ENCODE assay signal across 28 cellular contexts in genomic region chr1:172530000-172530399, GRCh38. TPM values are rescaled to one million over a fixed set of nuclear protein-coding genes. Genes with fewer than 3 reads are reported as not detected.
DNase-seq lines count a peak whose midpoint lies in the region; ATAC-seq, FAIRE-seq and TF ChIP-seq lines count a peak whose summit lies in the region.
"Had no signal": no experiment of that assay in that cellular context is flagged by ENCODE, and none has a peak within 500 bp of the region (broad histone marks: within the 10 kb centered on the region; RNA-seq: fewer than 3 reads in every experiment).

No MANE protein-coding gene starts in this region.

- FAIRE-seq in HepG2 (lab: Jason Lieb, UNC) = no peak
- FAIRE-seq: GM12891 had no signal

- H3K27me3 ChIP-seq in HepG2 (ENCODE audit: control insufficient read depth in 1 of 2, insufficient read depth in 2 of 2, low read length in 2 of 2) (no peaks in the 10 kb centered on the region; a peak in 1 of 5 replicates), right lobe of liver (no peaks in the 10 kb centered on the region), PC-9 (ENCODE audit: insufficient read depth, low read depth) (no peaks in the 10 kb centered on the region), psoas muscle (ENCODE audit: insufficient read depth in 3 of 3, low read length in 2 of 3) (no peaks in the 10 kb centered on the region)
- H3K27me3 ChIP-seq: BE2C, body of pancreas, heart right ventricle, spleen had no signal

- peak overlapping the region; percentile 8; the same call in 1 of the 2 replicates for H3K4me2 ChIP-seq in HepG2 (ENCODE audit: low read depth, low read length)
- peak overlapping the region; percentile 26 for H3K4me2 ChIP-seq in PC-9

- H3K27ac ChIP-seq in HepG2 (ENCODE audit: extremely low read length, insufficient read depth, low read length) = no peak overlapping the region
- no peak overlapping the region for H3K27ac ChIP-seq in right lobe of liver
- peak overlapping the region; percentile 46 for H3K27ac ChIP-seq in PC-9
- H3K27ac ChIP-seq in epithelial cell of prostate = peak overlapping the region; percentile 11
- H3K27ac ChIP-seq in psoas muscle = no peak overlapping the region
- H3K27ac ChIP-seq: body of pancreas, heart right ventricle, RWPE1, spleen had no signal

- 0% methylated on average over 2 of the region's 2 CpGs for WGBS in HepG2 (ENCODE audit: low lambda C conversion rate)
- 51% methylated on average over 2 of the region's 2 CpGs for WGBS in right lobe of liver (ENCODE audit: insufficient coverage, low coverage, low lambda C conversion rate, missing lambda C conversion rate)
- WGBS in psoas muscle, 3 donors = 58 to 72% (median 60%) methylated on average over 2 of the region's 2 CpGs

- ATAC-seq in HepG2 = no peak
- no peak for ATAC-seq in right lobe of liver
- ATAC-seq in GM18909 (IDR thresholded peaks at IDR 0.05; ENCODE audit: poor library complexity, unreplicated experiment) = no peak
- no peak for ATAC-seq in psoas muscle
- no peak for ATAC-seq in GM18907 (IDR thresholded peaks at IDR 0.05; ENCODE audit: unreplicated experiment)
- ATAC-seq: activated CD8-positive, alpha-beta T cell treated with anti-CD3 and anti-CD28 coated beads, Interleukin-2, amount 10 ng/mL, durations not matched to agents 7 days and 5 days; body of pancreas; heart right ventricle; left colon; stimulated activated effector memory CD8-positive, alpha-beta T cell treated with anti-CD3 and anti-CD28 coated beads, Interleukin-12 subunit alpha, Interleukin-12 subunit beta, amount 100 ng/mL, for 72 hours had no signal

- intact Hi-C loops in HepG2 (cut with micrococcal nuclease; ENCODE audit: unreplicated experiment) (no loop called here), right lobe of liver (cut with DNase I) (no loop called here), PC-9 (cut with micrococcal nuclease; ENCODE audit: unreplicated experiment) (loop anchor here (5.0 to 10.0 kb wide), 2 partner anchors 167 to 1335 kb away; partner anchors contain the start of genes GAS5 and ZBTB37), psoas muscle (cut with DNase I) (loop anchor here (5.0 to 10.0 kb wide), 2 partner anchors 83 to 735 kb away; no protein-coding TSS in a partner anchor)

- H3K9me3 ChIP-seq in HepG2 (ENCODE audit: low read length) (no peaks in the 10 kb centered on the region), right lobe of liver (no peaks in the 10 kb centered on the region), PC-9 (ENCODE audit: insufficient read depth, low read depth) (no peaks in the 10 kb centered on the region; the same call in 1 of the 2 replicates), psoas muscle (no peaks in the 10 kb centered on the region)
- H3K9me3 ChIP-seq: BE2C, body of pancreas, heart right ventricle, spleen had no signal

- DNase-seq in HepG2 (ENCODE audit: low spot score) = peak; percentile 33
- no peak for DNase-seq in right lobe of liver
- peak; percentile 26 to 91 for DNase-seq in PC-9
- peak; percentile 74 for DNase-seq in epithelial cell of prostate (ENCODE audit: low read depth, low spot score)
- DNase-seq in A172 (ENCODE audit: low spot score) = no peak
- no peak for DNase-seq in psoas muscle
- DNase-seq: activated CD4-positive, alpha-beta T cell treated with anti-CD3 and anti-CD28 coated beads for 1 hour; activated CD8-positive, alpha-beta T cell treated with anti-CD3 and anti-CD28 coated beads, Interleukin-2, amount 10 ng/mL, durations not matched to agents 7 days and 5 days; activated effector memory CD4-positive, alpha-beta T cell treated with anti-CD3 and anti-CD28 coated beads, Interleukin-2, amount 50 U/mL, for 16 hours; BE2C; body of pancreas; COR-L47; DMS79; foreskin fibroblast; heart right ventricle; left colon; MM.1S; NCI-H1694 treated with DMSO at 0.1 percent for 48 hours; NCI-H69; nucleus accumbens; spleen; stimulated activated CD4-positive, alpha-beta T cell treated with anti-CD3 and anti-CD28 coated beads, Interleukin-2, amount 100 ng/mL, for 48 hours; T-helper 9 cell had no signal

- BruUV-seq in HepG2 (replicated peaks; lab: Mats Ljungman, UMichigan) (no TSS peak), PC-9 (replicated peaks; lab: Mats Ljungman, UMichigan) (no TSS peak)

- H3K4me3 ChIP-seq in HepG2 (replicated peaks in 1 of 3; ENCODE audit: insufficient read depth in 1 of 3, low read depth in 2 of 3, low read length in 3 of 3) (no peak overlapping the region), right lobe of liver (no peak overlapping the region), PC-9 (no peak overlapping the region), psoas muscle (no peak overlapping the region)
- H3K4me3 ChIP-seq: body of pancreas, heart right ventricle, spleen had no signal

- no peaks in the 10 kb centered on the region for H3K9me2 ChIP-seq in PC-9 (ENCODE audit: insufficient read depth)

- H3F3A ChIP-seq in PC-9 (ENCODE audit: insufficient read depth, low read depth) = peaks cover 9% of the 10 kb centered on the region

- peaks cover 19% of the 10 kb centered on the region for H3K79me2 ChIP-seq in HepG2 (ENCODE audit: insufficient read depth, low read length)
- peaks cover 17% of the 10 kb centered on the region for H3K79me2 ChIP-seq in PC-9 (ENCODE audit: low read depth)

- H3K36me3 ChIP-seq in HepG2 (replicated peaks in 1 of 2; ENCODE audit: control insufficient read depth in 1 of 2, insufficient read depth in 2 of 2, low read length in 2 of 2) = no peaks in the 10 kb centered on the region
- no peaks in the 10 kb centered on the region for H3K36me3 ChIP-seq in right lobe of liver
- no peaks in the 10 kb centered on the region for H3K36me3 ChIP-seq in PC-9 (ENCODE audit: low read depth)
- H3K36me3 ChIP-seq in psoas muscle (ENCODE audit: insufficient read depth in 1 of 2, low read depth in 1 of 2) = no peaks in the 10 kb centered on the region
- H3K36me3 ChIP-seq: BE2C, heart right ventricle, spleen had no signal

- H4K20me1 ChIP-seq in HepG2 (ENCODE audit: insufficient read depth, low read length) (no peaks in the 10 kb centered on the region; the same call in none of the 2 replicates), PC-9 (ENCODE audit: insufficient read depth) (peaks cover 10% of the 10 kb centered on the region)

- peaks cover 34% of the 10 kb centered on the region for H3K4me1 ChIP-seq in HepG2 (ENCODE audit: insufficient read depth, low read length)
- H3K4me1 ChIP-seq in right lobe of liver = peaks cover 0 to 16% (median 2%) of the 10 kb centered on the region in 4 donors
- peaks cover 31% of the 10 kb centered on the region for H3K4me1 ChIP-seq in PC-9 (replicated peaks; ENCODE audit: insufficient read depth)
- peaks cover 12% of the 10 kb centered on the region for H3K4me1 ChIP-seq in psoas muscle
- H3K4me1 ChIP-seq: BE2C had no signal

- in situ Hi-C loops in HepG2 (cut with HindIII; ENCODE audit: extremely low pct_ligation_motif_present, low pct_unique_long_range_greater_than_20kb) = loop anchor here (5.0 kb wide), 1 partner anchor 58 kb away; no protein-coding TSS in a partner anchor

- H2AFZ ChIP-seq in HepG2 (ENCODE audit: low read length) (no peak overlapping the region), PC-9 (peak overlapping the region; percentile 15)

- no peak overlapping the region for H3K9ac ChIP-seq in HepG2 (ENCODE audit: insufficient read depth, low read depth, low read length)

- TF ChIP-seq EP300 in HepG2 (IDR thresholded peaks at IDR 0.05; ENCODE audit: low read depth in 2 of 2, low read length in 2 of 2) = no peak
- TF ChIP-seq EP300 in HepG2 (CRISPR knock-in tag; IDR thresholded peaks at IDR 0.05; ENCODE audit: borderline replicate concordance) = no peak

- no peak for TF ChIP-seq RAD21 in HepG2 (CRISPR knock-in tag; IDR thresholded peaks at IDR 0.05)

- CTCF ChIA-PET in HepG2 (lab: Yijun Ruan, JAX; ENCODE audit: low intra/inter-chr PET ratio, low total read pairs) = no interaction called here
- CTCF ChIA-PET in PC-9 (lab: Charles Lee) = no interaction called here

- POLR2A ChIA-PET in HepG2 (lab: Yijun Ruan, JAX) (no interaction called here), PC-9 (lab: Charles Lee; ENCODE audit: unreplicated experiment) (interaction anchor here (0.7 kb wide), 1 partner anchor 18 kb away, joined by 4 read pairs; no protein-coding TSS in a partner anchor)

- TF ChIP-seq POLR2A in HepG2 (IDR thresholded peaks at IDR 0.05; ENCODE audit: insufficient read depth in 1 of 2, low read depth in 2 of 2, low read length in 2 of 2) (no peak), right lobe of liver (IDR thresholded peaks at IDR 0.05) (no peak)

- TF ChIP-seq CTCF in HepG2 (CRISPR knock-in tag; IDR thresholded peaks at IDR 0.05) = no peak
- no peak for TF ChIP-seq CTCF in right lobe of liver (IDR thresholded peaks at IDR 0.05)
- no peak for TF ChIP-seq CTCF in PC-9 (conservative IDR thresholded peaks at IDR 0.05)
- TF ChIP-seq CTCF in psoas muscle (IDR thresholded peaks at IDR 0.05) = no peak

TF ChIP-seq in HepG2, 621 proteins besides CTCF, POLR2A, EP300 and RAD21 (continues in another document):
- no peak for TF ChIP-seq FOXM1 (CRISPR knock-in tag; IDR thresholded peaks at IDR 0.05)
- TF ChIP-seq EED (CRISPR knock-in tag; IDR thresholded peaks at IDR 0.05) = no peak

RNA-seq across cellular contexts. Expression of gene SUCO, which starts 3.0 kb away (rescaled TPM):
- total RNA-seq in HepG2 (2016; rRNA removed; fragmentation: Illumina TruSeq; extraction: Trizol) (17.0 and 25.5 TPM in 2 replicates), right lobe of liver (10 to 100 TPM in 3 of 6 experiments, 1 to 10 TPM in 3; 6.6 to 17.9 (median 11.2) TPM), PC-9 (2021) (31.2 and 34.0 TPM in 2 replicates), psoas muscle (1 to 10 TPM; 6.2 to 8.2 (median 7.0) TPM)
- 65.9 and 70.2 TPM in 2 replicates for total RNA-seq in HepG2 (2016; cell fraction: cytosol; rRNA removed; fragmentation: Illumina TruSeq; extraction: Trizol; ENCODE audit: low read depth)
- total RNA-seq in HepG2 (2016; cell fraction: insoluble cytoplasmic fraction; rRNA removed; fragmentation: Illumina TruSeq; extraction: Trizol) = 13.9 and 25.8 TPM in 2 replicates
- total RNA-seq in HepG2 (2016; cell fraction: membrane; rRNA removed; fragmentation: Illumina TruSeq; extraction: Trizol) = 31.7 and 38.0 TPM in 2 replicates
- total RNA-seq in HepG2 (2016; cell fraction: nucleus; rRNA removed; fragmentation: Illumina TruSeq; extraction: Trizol) = 35.3 and 38.4 TPM in 2 replicates
- polyA plus RNA-seq in HepG2 (2011; rRNA removed) (9.7 and 12.6 TPM in 2 replicates), psoas muscle (1 to 10 TPM; 2.6 to 6.9 (median 4.9) TPM)
- 3.5 and 6.2 TPM in 2 replicates for polyA plus RNA-seq in HepG2 (2011; cell fraction: cytosol; rRNA removed)
- polyA plus RNA-seq in HepG2 (2011; cell fraction: nucleus; rRNA removed) = 8.8 and 9.3 TPM in 2 replicates
- polyA plus RNA-seq in HepG2 (2012) = 13.9 and 15.7 TPM in 2 replicates
- polyA plus RNA-seq in HepG2 (2016; cell fraction: cytosol; fragmentation: Illumina TruSeq; extraction: Trizol; ENCODE audit: low read depth) = 0.59 and 1.2 TPM in 2 replicates
- 7.9 and 9.1 TPM in 2 replicates for polyA plus RNA-seq in HepG2 (2016; cell fraction: insoluble cytoplasmic fraction; fragmentation: Illumina TruSeq; extraction: Trizol; ENCODE audit: low read depth)
- polyA plus RNA-seq in HepG2 (2016; cell fraction: membrane; fragmentation: Illumina TruSeq; extraction: Trizol; ENCODE audit: low read depth) = 2.2 and 2.3 TPM in 2 replicates
- 30.4 and 33.6 TPM in 2 replicates for polyA plus RNA-seq in HepG2 (2016; cell fraction: nucleus; fragmentation: Illumina TruSeq; extraction: Trizol; ENCODE audit: insufficient read depth, low read depth)
- polyA minus RNA-seq in HepG2 (2011; rRNA and poly(A)+ RNA removed; ENCODE audit: low replicate concordance) = 7.9 and 9.5 TPM in 2 replicates
- polyA minus RNA-seq in HepG2 (2011; cell fraction: cytosol; rRNA and poly(A)+ RNA removed) = 16.8 and 28.4 TPM in 2 replicates
- 75.8 and 83.0 TPM in 2 replicates for polyA minus RNA-seq in HepG2 (2011; cell fraction: nucleus; rRNA and poly(A)+ RNA removed)
- 27.8 and 31.4 TPM in 2 replicates for total RNA-seq in A172 (2014; rRNA removed; shearing (Covaris generic))

Comparison
In these comparisons a context has a peak if more than half of its experiments do, and no peak if none do; other contexts are left out.
1. DNase-seq: peak in HepG2 (single experiment), PC-9 (2 of 2) and epithelial cell of prostate (single experiment); none in right lobe of liver (0 of 3), A172 (single experiment) and psoas muscle (0 of 2).
2. H3K27ac ChIP-seq: peak in PC-9 (single experiment) and epithelial cell of prostate (single experiment); none in HepG2 (single experiment), right lobe of liver (0 of 3) and psoas muscle (single experiment).
3. intact Hi-C loops: an anchor here in PC-9 (5.0 to 10.0 kb wide) and psoas muscle (5.0 to 10.0 kb wide); none called in HepG2 and right lobe of liver.